Comparison of ENCODE assay signal across 8 cellular contexts in the genomic region with DNA sequence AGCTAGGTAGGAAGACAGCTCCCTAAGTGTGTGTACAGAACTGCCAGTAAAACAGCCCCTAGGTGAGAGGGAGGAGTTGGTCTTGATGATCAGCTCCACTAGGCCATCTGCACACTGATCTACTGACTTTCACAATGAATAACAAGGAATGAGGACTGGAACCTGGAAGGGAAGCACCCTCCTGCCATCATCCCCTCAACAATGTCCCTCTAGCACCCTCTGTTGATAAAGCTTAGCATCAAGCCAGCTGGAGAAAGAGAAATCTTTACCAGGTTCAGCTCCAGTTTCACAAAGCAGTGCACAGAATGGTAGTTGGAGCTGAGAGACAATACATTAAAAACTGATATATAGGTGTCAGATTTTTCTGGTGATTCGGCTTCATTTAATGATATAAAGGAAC. TPM values are rescaled to one million over a fixed set of nuclear protein-coding genes. Genes with fewer than 3 reads are reported as not detected.
A peak's percentile ranks its signal among the peaks of the same experiment; 100 is the strongest.
DNase-seq lines count a peak whose midpoint lies in the region; ATAC-seq and TF ChIP-seq lines count a peak whose summit lies in the region.

No MANE protein-coding gene starts in this region.

- no peaks in the 10 kb centered on the region for H3K27me3 ChIP-seq in OCI-LY3 (ENCODE audit: low read depth, low read length)
- no peaks in the 10 kb centered on the region for H3K27me3 ChIP-seq in spleen (replicated peaks in 1 of 7)

- H3K27me3 Mint-ChIP-seq in activated naive CD4-positive, alpha-beta T cell treated with anti-CD3 and anti-CD28 coated beads for 36 hours (ENCODE audit: low read depth): peaks cover 23% of the 10 kb centered on the region
- peaks cover 19% of the 10 kb centered on the region for H3K27me3 Mint-ChIP-seq in activated CD4-positive, alpha-beta T cell treated with anti-CD3 and anti-CD28 coated beads for 36 hours

- in situ Hi-C loops in G401 (cut with HindIII; ENCODE audit: low sequenced_read_pairs): no loop called here

- no peaks in the 10 kb centered on the region for H3K4me1 ChIP-seq in OCI-LY3 (ENCODE audit: low read length)
- no peaks in the 10 kb centered on the region for H3K4me1 ChIP-seq in spleen

- peaks cover 4% of the 10 kb centered on the region for H3K9me3 Mint-ChIP-seq in activated naive CD4-positive, alpha-beta T cell treated with anti-CD3 and anti-CD28 coated beads for 36 hours
- peaks cover 4% of the 10 kb centered on the region for H3K9me3 Mint-ChIP-seq in activated CD4-positive, alpha-beta T cell treated with anti-CD3 and anti-CD28 coated beads for 36 hours (ENCODE audit: low read depth)

- H3K9me3 ChIP-seq in OCI-LY3 (ENCODE audit: insufficient read depth, low read length): no peaks in the 10 kb centered on the region
- H3K9me3 ChIP-seq in spleen: peaks cover 0 to 33% (median 3%) of the 10 kb centered on the region in 8 donors

- H4K20me1 ChIP-seq in OCI-LY3 (ENCODE audit: insufficient read depth, low read length): no peaks in the 10 kb centered on the region

- 10 to 30% (median 18%) methylated on average over 1 of the region's 1 CpG for WGBS in spleen, 5 donors

- no peaks in the 10 kb centered on the region for H3K36me3 Mint-ChIP-seq in activated naive CD4-positive, alpha-beta T cell treated with anti-CD3 and anti-CD28 coated beads for 36 hours (ENCODE audit: low read depth)
- no peaks in the 10 kb centered on the region for H3K36me3 Mint-ChIP-seq in activated CD4-positive, alpha-beta T cell treated with anti-CD3 and anti-CD28 coated beads for 36 hours (ENCODE audit: low read depth)

- H3K4me3 ChIP-seq in OCI-LY3 (ENCODE audit: low read length) (no peak overlapping the region), fibroblast of villous mesenchyme (ENCODE audit: low read depth, low read length) (no peak overlapping the region), spleen (no peak overlapping the region)

- TF ChIP-seq POLR2A in spleen (IDR thresholded peaks at IDR 0.05): no peak

- H3K27ac Mint-ChIP-seq in activated naive CD4-positive, alpha-beta T cell treated with anti-CD3 and anti-CD28 coated beads for 36 hours: no peak overlapping the region
- no peak overlapping the region for H3K27ac Mint-ChIP-seq in activated CD4-positive, alpha-beta T cell treated with anti-CD3 and anti-CD28 coated beads for 36 hours

- POLR2A ChIA-PET in activated CD4-positive, alpha-beta T cell treated with anti-CD3 and anti-CD28 coated beads for 36 hours (lab: Charles Lee): no interaction called here

- ATAC-seq in HG02870 (IDR thresholded peaks at IDR 0.05; ENCODE audit: unreplicated experiment): peak; percentile 73
- no peak for ATAC-seq in activated CD4-positive, alpha-beta T cell treated with anti-CD3 and anti-CD28 coated beads for 36 hours

- intact Hi-C loops in spleen (cut with DNase I; ENCODE audit: low total_unique reads): no loop called here
- intact Hi-C loops in activated naive CD4-positive, alpha-beta T cell treated with anti-CD3 and anti-CD28 coated beads for 36 hours (cut with micrococcal nuclease): loop anchor here (5.0 kb wide), 1 partner anchor 1343 kb away; no protein-coding TSS in a partner anchor
- intact Hi-C loops in activated CD4-positive, alpha-beta T cell treated with anti-CD3 and anti-CD28 coated beads for 36 hours (cut with DNase I, micrococcal nuclease): no loop called here

- peak; percentile 11 for DNase-seq in G401 (ENCODE audit: low spot score)
- peak; percentile 53 for DNase-seq in fibroblast of villous mesenchyme (ENCODE audit: low read depth)
- DNase-seq in spleen: no peak
- no peak for DNase-seq in putamen (ENCODE audit: low spot score)
- no peak for DNase-seq in activated naive CD4-positive, alpha-beta T cell treated with anti-CD3 and anti-CD28 coated beads for 36 hours
- DNase-seq in activated CD4-positive, alpha-beta T cell treated with anti-CD3 and anti-CD28 coated beads for 36 hours: no peak

- peak; percentile 78 for TF ChIP-seq CTCF in OCI-LY3 (IDR thresholded peaks at IDR 0.05; ENCODE audit: low read depth, low read length)
- peak; percentile 65 for TF ChIP-seq CTCF in fibroblast of villous mesenchyme (IDR thresholded peaks at IDR 0.05; ENCODE audit: insufficient read depth, low read depth, low read length)
- no peak for TF ChIP-seq CTCF in spleen (IDR thresholded peaks at IDR 0.05 in 8 of 11, conservative IDR thresholded peaks at IDR 0.05 in 3 of 11)

- no peaks in the 10 kb centered on the region for H3K36me3 ChIP-seq in OCI-LY3 (replicated peaks; ENCODE audit: low read depth, low read length)
- no peaks in the 10 kb centered on the region for H3K36me3 ChIP-seq in spleen

- no peak overlapping the region for H2AFZ ChIP-seq in OCI-LY3 (ENCODE audit: low read depth, low read length)

- H3K4me1 Mint-ChIP-seq in activated naive CD4-positive, alpha-beta T cell treated with anti-CD3 and anti-CD28 coated beads for 36 hours (ENCODE audit: low read depth): no peaks in the 10 kb centered on the region
- H3K4me1 Mint-ChIP-seq in activated CD4-positive, alpha-beta T cell treated with anti-CD3 and anti-CD28 coated beads for 36 hours: no peaks in the 10 kb centered on the region

- no peaks in the 10 kb centered on the region for H3K79me2 ChIP-seq in OCI-LY3 (ENCODE audit: low read length)

- no peak overlapping the region for H3K4me3 Mint-ChIP-seq in activated naive CD4-positive, alpha-beta T cell treated with anti-CD3 and anti-CD28 coated beads for 36 hours
- H3K4me3 Mint-ChIP-seq in activated CD4-positive, alpha-beta T cell treated with anti-CD3 and anti-CD28 coated beads for 36 hours: no peak overlapping the region

- H3K9ac ChIP-seq in OCI-LY3 (ENCODE audit: low read length): no peak overlapping the region

- H3K4me2 ChIP-seq in OCI-LY3 (ENCODE audit: low read length): no peak overlapping the region

- no peak overlapping the region for H3K27ac ChIP-seq in OCI-LY3 (ENCODE audit: low read length)
- no peak overlapping the region for H3K27ac ChIP-seq in spleen

- CTCF ChIA-PET in activated naive CD4-positive, alpha-beta T cell treated with anti-CD3 and anti-CD28 coated beads for 36 hours (lab: Charles Lee): no interaction called here
- CTCF ChIA-PET in activated CD4-positive, alpha-beta T cell treated with anti-CD3 and anti-CD28 coated beads for 36 hours (lab: Charles Lee): interaction anchor here (0.7 kb wide), 1 partner anchor 12 kb away, joined by 3 read pairs; no protein-coding TSS in a partner anchor

RNA-seq across cellular contexts. Expression of a gene that starts 57.2 kb away (rescaled TPM):
- total RNA-seq in G401 (2014; rRNA removed; shearing (Covaris generic)): 9.2 and 10.3 TPM in 2 replicates
- total RNA-seq in fibroblast of villous mesenchyme (4.2 and 6.5 TPM in 2 replicates), spleen (1 to 10 TPM; 2.1 to 5.2 (median 3.9) TPM)
- polyA plus RNA-seq in spleen: 1 to 10 TPM in 2 of 3 donors, under 1 TPM in 1; 0.61 to 1.6 (median 1.4) TPM
- total RNA-seq in activated naive CD4-positive, alpha-beta T cell treated with anti-CD3 and anti-CD28 coated beads for 36 hours: 1 to 10 TPM; 2.2 to 2.4 TPM
- 1 to 10 TPM; 1.6 to 2.7 TPM for total RNA-seq in activated CD4-positive, alpha-beta T cell treated with anti-CD3 and anti-CD28 coated beads for 36 hours

Comparison
In these comparisons a context has a peak if more than half of its experiments do, and no peak if none do; other contexts are left out.
1. DNase-seq: peak in G401 (single experiment) and fibroblast of villous mesenchyme (single experiment); none in spleen (single experiment), putamen (single experiment), activated naive CD4-positive, alpha-beta T cell treated with anti-CD3 and anti-CD28 coated beads for 36 hours (single experiment) and activated CD4-positive, alpha-beta T cell treated with anti-CD3 and anti-CD28 coated beads for 36 hours (single experiment).
2. CTCF ChIP-seq: peak in OCI-LY3 (single experiment) and fibroblast of villous mesenchyme (single experiment); none in spleen (0 of 11).